18 cellular contexts compared by ENCODE assay signal in the genomic region with DNA sequence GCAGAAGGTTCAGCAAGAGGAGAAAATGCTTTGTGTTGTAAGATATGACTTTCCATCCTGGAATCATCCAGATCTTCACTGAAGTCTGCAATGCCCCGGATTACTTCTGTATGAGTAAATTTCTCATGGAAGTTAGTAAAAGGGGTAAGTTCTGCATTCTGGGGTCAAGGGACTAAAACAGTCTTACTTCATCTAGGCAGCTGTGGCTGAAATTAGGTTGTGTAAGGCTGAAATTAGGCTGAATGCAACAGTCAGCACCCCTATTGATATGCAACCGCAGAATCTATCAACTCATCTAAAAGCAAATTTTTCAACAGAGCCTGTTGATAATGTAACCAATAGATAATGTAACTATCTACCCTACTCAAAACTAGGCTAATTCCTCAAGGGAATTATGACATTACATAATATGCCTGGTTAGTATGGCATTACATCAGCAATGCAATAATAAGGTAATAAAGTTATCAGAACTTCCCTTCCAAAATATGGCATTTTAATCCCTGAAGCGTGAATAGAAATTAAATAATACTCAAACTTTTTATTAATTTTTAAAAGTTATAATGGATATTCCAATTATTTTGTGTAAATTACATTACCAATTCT.
"Had no signal": no experiment of that assay in that cellular context is flagged by ENCODE, and none has a peak within 500 bp of the region (broad histone marks: within the 10 kb centered on the region; RNA-seq: fewer than 3 reads in every experiment).

No MANE protein-coding gene starts in this region.

- H3K27ac ChIP-seq: breast epithelium, esophagus muscularis mucosa, gastroesophageal sphincter, heart left ventricle, left lung, prostate gland, right atrium auricular region, tibial artery, VCaP had no signal

- H3K4me3 ChIP-seq: breast epithelium, esophagus muscularis mucosa, gastroesophageal sphincter, heart left ventricle, left lung, prostate gland, right atrium auricular region, tibial artery had no signal

- H3K9me3 ChIP-seq: breast epithelium, esophagus muscularis mucosa, gastroesophageal sphincter, left lung, prostate gland, right atrium auricular region, tibial artery had no signal

- H3K36me3 ChIP-seq: breast epithelium, esophagus muscularis mucosa, gastroesophageal sphincter, heart left ventricle, left lung, prostate gland, right atrium auricular region, tibial artery had no signal

- H3K27me3 ChIP-seq: breast epithelium, esophagus muscularis mucosa, gastroesophageal sphincter, heart left ventricle, left lung, right atrium auricular region, tibial artery had no signal

- DNase-seq: activated CD4-positive, alpha-beta T cell treated with anti-CD3 and anti-CD28 coated beads, Interleukin-2, amount 50 U/mL, for 1 hour; activated CD4-positive, CD25-positive, alpha-beta regulatory T cell treated with anti-CD3 and anti-CD28 coated beads, Interleukin-2, amount 50 U/mL, for 72 hours; activated CD8-positive, alpha-beta memory T cell treated with anti-CD3 and anti-CD28 coated beads, Interleukin-2, amount 50 U/mL, for 4 hours; activated effector memory CD4-positive, alpha-beta T cell treated with Interleukin-2 at 50 U/mL for 16 hours; activated naive CD4-positive, alpha-beta T cell treated with anti-CD3 and anti-CD28 coated beads, Interleukin-2, amount 10 ng/mL, durations not matched to agents 7 days and 5 days; activated T-cell treated with anti-CD3 and anti-CD28 coated beads, Interleukin-2, amount 50 U/mL, for 48 hours; effector CD4-positive, alpha-beta T cell; heart left ventricle; left lung; stimulated activated naive CD8-positive, alpha-beta T cell treated with anti-CD3 and anti-CD28 coated beads, Interleukin-15, Interleukin-2, amounts not matched to agents 100 U/mL and 50 U/mL, for 24 hours; substantia nigra; tibial artery had no signal

- H3K4me1 ChIP-seq: breast epithelium, prostate gland had no signal
